In the genomic region with DNA sequence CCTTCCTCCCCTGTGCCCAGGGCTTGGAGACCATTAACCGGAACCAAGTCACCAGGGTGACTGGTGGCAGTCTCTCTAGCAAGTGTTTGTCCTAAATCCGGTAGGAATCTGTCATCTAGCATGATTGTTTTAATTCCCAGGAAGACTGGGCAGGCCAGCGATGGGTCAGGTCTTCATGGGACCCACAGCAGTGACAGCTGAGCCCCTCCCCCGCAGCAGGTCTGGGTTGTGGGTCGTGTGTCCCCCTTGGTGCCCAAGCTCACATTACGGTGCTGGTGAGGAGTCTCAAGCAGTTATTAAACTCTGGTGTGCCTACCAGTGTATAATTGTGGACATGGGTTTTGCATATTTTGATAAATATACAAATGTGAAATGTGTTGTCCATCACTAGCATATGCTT, we compare ENCODE assay signal across 26 cellular contexts.
DNase-seq lines count a peak whose midpoint lies in the region; ATAC-seq and TF ChIP-seq lines count a peak whose summit lies in the region.
"Had no signal": no experiment of that assay in that cellular context is flagged by ENCODE, and none has a peak within 500 bp of the region (broad histone marks: within the 10 kb centered on the region; RNA-seq: fewer than 3 reads in every experiment).

No MANE protein-coding gene starts in this region.

- CTCF ChIA-PET in activated CD4-positive, alpha-beta memory T cell treated with anti-CD3 and anti-CD28 coated beads for 36 hours (lab: Charles Lee), result interaction anchor here (1.4 kb wide), 1 partner anchor 123 kb away, joined by 3 read pairs; no protein-coding TSS in a partner anchor
- CTCF ChIA-PET in activated CD4-positive, alpha-beta memory T cell treated with anti-CD3 and anti-CD28 coated beads, Interleukin-2, amount 10 ng/mL, durations not matched to agents 7 days and 5 days (lab: Charles Lee), result no interaction called here
- CTCF ChIA-PET in A673 (lab: Charles Lee), result no interaction called here

- no TSS peak for BruUV-seq in A673 (replicated peaks; lab: Mats Ljungman, UMichigan)

- TF ChIP-seq CTCF in A673 (conservative IDR thresholded peaks at IDR 0.05; ENCODE audit: low read depth, low read length), result no peak
- TF ChIP-seq CTCF in chondrocyte (IDR thresholded peaks at IDR 0.05), result no peak
- no peak for TF ChIP-seq CTCF in sigmoid colon (IDR thresholded peaks at IDR 0.05)

- intact Hi-C loops in activated CD4-positive, alpha-beta memory T cell treated with anti-CD3 and anti-CD28 coated beads for 36 hours (cut with micrococcal nuclease), result no loop called here
- intact Hi-C loops in A673 (cut with micrococcal nuclease; ENCODE audit: unreplicated experiment) (loop anchor here (2.0 to 10.0 kb wide), 5 partner anchors 88 to 448 kb away; no protein-coding TSS in a partner anchor), sigmoid colon (cut with DNase I) (no loop called here)

- H3K27ac ChIP-seq in A673 (ENCODE audit: low read depth, low read length, poor library complexity, severe bottlenecking) (peak overlapping the region; percentile 100), sigmoid colon (no peak overlapping the region)
- H3K27ac ChIP-seq: 22Rv1, A549, BLaER1 had no signal

- ATAC-seq in GM18511 (IDR thresholded peaks at IDR 0.05; ENCODE audit: unreplicated experiment), result no peak
- ATAC-seq: A549, GM12878 had no signal

- no peaks in the 10 kb centered on the region for H3K36me3 Mint-ChIP-seq in activated CD4-positive, alpha-beta memory T cell treated with anti-CD3 and anti-CD28 coated beads for 36 hours
- no peaks in the 10 kb centered on the region for H3K36me3 Mint-ChIP-seq in activated CD4-positive, alpha-beta memory T cell treated with anti-CD3 and anti-CD28 coated beads, Interleukin-2, amount 10 ng/mL, durations not matched to agents 7 days and 5 days (ENCODE audit: low read depth)
- no peaks in the 10 kb centered on the region for H3K36me3 Mint-ChIP-seq in chondrocyte (ENCODE audit: low read depth)
- H3K36me3 Mint-ChIP-seq: CD14-positive monocyte; CD4-positive, CD25-positive, alpha-beta regulatory T cell had no signal

- H3K4me1 Mint-ChIP-seq in activated CD4-positive, alpha-beta memory T cell treated with anti-CD3 and anti-CD28 coated beads for 36 hours (ENCODE audit: low read depth), result no peaks in the 10 kb centered on the region
- no peaks in the 10 kb centered on the region for H3K4me1 Mint-ChIP-seq in activated CD4-positive, alpha-beta memory T cell treated with anti-CD3 and anti-CD28 coated beads, Interleukin-2, amount 10 ng/mL, durations not matched to agents 7 days and 5 days
- H3K4me1 Mint-ChIP-seq in chondrocyte (ENCODE audit: low read depth), result no peaks in the 10 kb centered on the region
- H3K4me1 Mint-ChIP-seq: CD14-positive monocyte; CD4-positive, alpha-beta memory T cell; CD4-positive, CD25-positive, alpha-beta regulatory T cell; CD8-positive, alpha-beta memory T cell had no signal

- no peaks in the 10 kb centered on the region for H3K36me3 ChIP-seq in A673 (ENCODE audit: insufficient read depth, low read length, poor library complexity, severe bottlenecking)
- H3K36me3 ChIP-seq in sigmoid colon, result no peaks in the 10 kb centered on the region
- H3K36me3 ChIP-seq: BE2C, BLaER1 had no signal

- H3K27ac Mint-ChIP-seq in activated CD4-positive, alpha-beta memory T cell treated with anti-CD3 and anti-CD28 coated beads for 36 hours, result peak overlapping the region; percentile 24
- no peak overlapping the region for H3K27ac Mint-ChIP-seq in activated CD4-positive, alpha-beta memory T cell treated with anti-CD3 and anti-CD28 coated beads, Interleukin-2, amount 10 ng/mL, durations not matched to agents 7 days and 5 days
- H3K27ac Mint-ChIP-seq in chondrocyte (ENCODE audit: unreplicated experiment), result no peak overlapping the region
- H3K27ac Mint-ChIP-seq: CD14-positive monocyte; CD4-positive, alpha-beta memory T cell; CD4-positive, CD25-positive, alpha-beta regulatory T cell; CD8-positive, alpha-beta memory T cell had no signal

- no peak overlapping the region for H3K4me3 ChIP-seq in A673 (ENCODE audit: low read depth, low read length, poor library complexity, severe bottlenecking)
- no peak overlapping the region for H3K4me3 ChIP-seq in sigmoid colon
- H3K4me3 ChIP-seq: A549, BLaER1, GM12878 had no signal

- DNase-seq in activated CD4-positive, alpha-beta memory T cell treated with anti-CD3 and anti-CD28 coated beads for 36 hours, result no peak
- DNase-seq in activated CD4-positive, alpha-beta memory T cell treated with anti-CD3 and anti-CD28 coated beads, Interleukin-2, amount 10 ng/mL, durations not matched to agents 7 days and 5 days, result no peak
- DNase-seq in A673 (ENCODE audit: low spot score) (no peak), chondrocyte (ENCODE audit: low spot score) (peak; percentile 68), sigmoid colon (peak; percentile 44)
- no peak for DNase-seq in activated CD4-positive, alpha-beta T cell treated with anti-CD3 and anti-CD28 coated beads for 1 hour
- DNase-seq: ACHN; BE2C; C1 segment of cervical spinal cord; CD4-positive, alpha-beta memory T cell; CD4-positive, CD25-positive, alpha-beta regulatory T cell; CD8-positive, alpha-beta memory T cell; COR-L47; DMS 273 treated with DMSO at 0.1 percent for 48 hours; DMS153; DMS53; DMS79; DND-41; EL; GDM1 had no signal

- no peak for TF ChIP-seq EP300 in sigmoid colon (IDR thresholded peaks at IDR 0.05)

- no peak for TF ChIP-seq POLR2A in sigmoid colon (IDR thresholded peaks at IDR 0.05)

- H3K4me1 ChIP-seq in A673 (ENCODE audit: insufficient read depth, low read length, poor library complexity, severe bottlenecking), result peaks cover 87% of the 10 kb centered on the region
- no peaks in the 10 kb centered on the region for H3K4me1 ChIP-seq in sigmoid colon
- H3K4me1 ChIP-seq: A549, BE2C had no signal

- no peaks in the 10 kb centered on the region for H3K9me3 Mint-ChIP-seq in activated CD4-positive, alpha-beta memory T cell treated with anti-CD3 and anti-CD28 coated beads for 36 hours
- H3K9me3 Mint-ChIP-seq in activated CD4-positive, alpha-beta memory T cell treated with anti-CD3 and anti-CD28 coated beads, Interleukin-2, amount 10 ng/mL, durations not matched to agents 7 days and 5 days, result no peaks in the 10 kb centered on the region
- peaks cover 4% of the 10 kb centered on the region for H3K9me3 Mint-ChIP-seq in chondrocyte (ENCODE audit: low read depth)
- H3K9me3 Mint-ChIP-seq: CD4-positive, CD25-positive, alpha-beta regulatory T cell; CD8-positive, alpha-beta memory T cell had no signal

- peaks cover 18% of the 10 kb centered on the region for H3K27me3 Mint-ChIP-seq in activated CD4-positive, alpha-beta memory T cell treated with anti-CD3 and anti-CD28 coated beads for 36 hours
- H3K27me3 Mint-ChIP-seq in activated CD4-positive, alpha-beta memory T cell treated with anti-CD3 and anti-CD28 coated beads, Interleukin-2, amount 10 ng/mL, durations not matched to agents 7 days and 5 days, result peaks cover 4% of the 10 kb centered on the region
- H3K27me3 Mint-ChIP-seq in chondrocyte (ENCODE audit: low read depth), result peaks cover 12% of the 10 kb centered on the region
- H3K27me3 Mint-ChIP-seq: CD4-positive, CD25-positive, alpha-beta regulatory T cell had no signal

- H3K9me3 ChIP-seq in A673 (ENCODE audit: low read depth, low read length, poor library complexity, severe bottlenecking) (no peaks in the 10 kb centered on the region), sigmoid colon (no peaks in the 10 kb centered on the region)
- H3K9me3 ChIP-seq: A549, BE2C, BLaER1 had no signal

- H3K27me3 ChIP-seq in A673 (replicated peaks; ENCODE audit: insufficient read depth, low read depth, low read length, poor library complexity) (no peaks in the 10 kb centered on the region), sigmoid colon (peaks cover 0 to 62% (median 3%) of the 10 kb centered on the region in 3 donors)
- H3K27me3 ChIP-seq: BE2C, BLaER1 had no signal

- POLR2A ChIA-PET in activated CD4-positive, alpha-beta memory T cell treated with anti-CD3 and anti-CD28 coated beads for 36 hours (lab: Charles Lee), result no interaction called here
- POLR2A ChIA-PET in activated CD4-positive, alpha-beta memory T cell treated with anti-CD3 and anti-CD28 coated beads, Interleukin-2, amount 10 ng/mL, durations not matched to agents 7 days and 5 days (lab: Charles Lee), result no interaction called here
- POLR2A ChIA-PET in A673 (lab: Charles Lee; ENCODE audit: low non-redundant PET), result no interaction called here

- no peak overlapping the region for H3K4me3 Mint-ChIP-seq in activated CD4-positive, alpha-beta memory T cell treated with anti-CD3 and anti-CD28 coated beads for 36 hours
- no peak overlapping the region for H3K4me3 Mint-ChIP-seq in activated CD4-positive, alpha-beta memory T cell treated with anti-CD3 and anti-CD28 coated beads, Interleukin-2, amount 10 ng/mL, durations not matched to agents 7 days and 5 days
- no peak overlapping the region for H3K4me3 Mint-ChIP-seq in chondrocyte (ENCODE audit: unreplicated experiment)
- H3K4me3 Mint-ChIP-seq: CD14-positive monocyte; CD4-positive, alpha-beta memory T cell; CD4-positive, CD25-positive, alpha-beta regulatory T cell; CD8-positive, alpha-beta memory T cell had no signal

- 73 to 80% methylated on average over 6 of the region's 6 CpGs for WGBS in sigmoid colon, 2 donors

Comparison
In these comparisons a context has a peak if more than half of its experiments do, and no peak if none do; other contexts are left out.
1. DNase-seq: peak in chondrocyte (single experiment) and sigmoid colon (single experiment); none in activated CD4-positive, alpha-beta memory T cell treated with anti-CD3 and anti-CD28 coated beads for 36 hours (single experiment), activated CD4-positive, alpha-beta memory T cell treated with anti-CD3 and anti-CD28 coated beads, Interleukin-2, amount 10 ng/mL, durations not matched to agents 7 days and 5 days (single experiment), A673 (single experiment) and activated CD4-positive, alpha-beta T cell treated with anti-CD3 and anti-CD28 coated beads for 1 hour (single experiment).